Comparison of ENCODE assay signal across 16 cellular contexts in the genomic region with DNA sequence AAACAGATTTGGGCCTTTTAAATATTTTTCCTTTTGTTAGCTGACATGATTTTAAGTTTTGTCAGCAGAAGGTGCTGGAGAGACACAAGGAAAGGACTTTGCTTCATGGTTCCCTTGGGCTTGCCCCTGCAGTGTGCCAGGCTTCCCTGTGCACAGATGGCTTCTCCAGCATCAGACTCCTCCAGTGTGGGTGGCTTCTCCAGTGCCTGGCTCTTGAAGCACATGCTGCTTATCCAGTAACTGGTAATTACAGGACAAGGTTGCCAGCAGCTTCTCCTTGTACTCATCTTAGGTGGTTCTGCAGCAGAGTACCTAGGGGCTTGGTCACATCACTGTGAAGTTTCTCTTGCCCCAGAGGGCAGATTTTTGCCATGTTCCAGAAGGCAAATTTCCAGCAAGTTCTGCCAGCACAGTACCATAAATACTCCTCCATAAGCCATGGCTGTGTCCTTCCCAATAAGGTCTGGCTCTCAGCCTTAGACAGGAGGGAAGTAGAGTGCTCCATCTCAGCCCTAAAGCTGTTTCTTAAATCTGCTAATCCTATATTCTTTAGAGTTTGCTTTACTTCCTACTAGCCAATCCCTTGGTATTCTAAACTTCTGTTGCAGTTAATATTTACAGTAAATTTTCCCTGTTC.
DNase-seq lines count a peak whose midpoint lies in the region; ATAC-seq and TF ChIP-seq lines count a peak whose summit lies in the region.
"Had no signal": no experiment of that assay in that cellular context is flagged by ENCODE, and none has a peak within 500 bp of the region (broad histone marks: within the 10 kb centered on the region; RNA-seq: fewer than 3 reads in every experiment).

No MANE protein-coding gene starts in this region.

- no peak overlapping the region for H3K18ac ChIP-seq in H9 (ENCODE audit: insufficient read length, low read depth, low read length)

- H4K5ac ChIP-seq in H9 (ENCODE audit: insufficient read length, low read depth, low read length), result no peak overlapping the region

- H2BK5ac ChIP-seq in H9 (ENCODE audit: insufficient read length, low read length), result no peak overlapping the region

- no peak overlapping the region for H2BK20ac ChIP-seq in H9 (ENCODE audit: low read depth, low read length, poor library complexity, severe bottlenecking)

- H3K27me3 Mint-ChIP-seq in activated naive CD8-positive, alpha-beta T cell, result no peaks in the 10 kb centered on the region
- no peaks in the 10 kb centered on the region for H3K27me3 Mint-ChIP-seq in activated naive CD8-positive, alpha-beta T cell treated with anti-CD3 and anti-CD28 coated beads, Interleukin-2, amount 50 U/mL, for 24 hours
- H3K27me3 Mint-ChIP-seq in activated T-helper 1 cell treated with anti-CD3 and anti-CD28 coated beads, Interleukin-12 subunit alpha, Interleukin-12 subunit beta, Interleukin-2, Interleukin-4 antibody, amounts not matched to agents 30 ng/mL and 10 ng/mL and 1 ng/mL, durations not matched to agents 14 hours and 24 hours and 36 hours (ENCODE audit: insufficient read depth), result no peaks in the 10 kb centered on the region
- no peaks in the 10 kb centered on the region for H3K27me3 Mint-ChIP-seq in H9 (ENCODE audit: low read depth)

- H3K4me2 ChIP-seq in H9 (ENCODE audit: insufficient read depth, insufficient read length, low read length), result no peak overlapping the region

- no peak overlapping the region for H4K8ac ChIP-seq in H9 (replicated peaks; ENCODE audit: insufficient read length, low read depth, low read length)

- H3K27me3 ChIP-seq in H9 (ENCODE audit: insufficient read depth, low read length), result no peaks in the 10 kb centered on the region

- peak overlapping the region; percentile 77 for H3K27ac Mint-ChIP-seq in activated naive CD8-positive, alpha-beta T cell
- H3K27ac Mint-ChIP-seq in activated naive CD8-positive, alpha-beta T cell treated with anti-CD3 and anti-CD28 coated beads, Interleukin-2, amount 50 U/mL, for 24 hours, result no peak overlapping the region
- H3K27ac Mint-ChIP-seq in activated T-helper 1 cell treated with anti-CD3 and anti-CD28 coated beads, Interleukin-12 subunit alpha, Interleukin-12 subunit beta, Interleukin-2, Interleukin-4 antibody, amounts not matched to agents 30 ng/mL and 10 ng/mL and 1 ng/mL, durations not matched to agents 14 hours and 24 hours and 36 hours, result peak overlapping the region; percentile 22
- no peak overlapping the region for H3K27ac Mint-ChIP-seq in H9

- peaks cover 19% of the 10 kb centered on the region for H3K4me1 Mint-ChIP-seq in activated naive CD8-positive, alpha-beta T cell (ENCODE audit: low read depth)
- H3K4me1 Mint-ChIP-seq in activated naive CD8-positive, alpha-beta T cell treated with anti-CD3 and anti-CD28 coated beads, Interleukin-2, amount 50 U/mL, for 24 hours, result peaks cover 6% of the 10 kb centered on the region
- no peaks in the 10 kb centered on the region for H3K4me1 Mint-ChIP-seq in activated T-helper 1 cell treated with anti-CD3 and anti-CD28 coated beads, Interleukin-12 subunit alpha, Interleukin-12 subunit beta, Interleukin-2, Interleukin-4 antibody, amounts not matched to agents 30 ng/mL and 10 ng/mL and 1 ng/mL, durations not matched to agents 14 hours and 24 hours and 36 hours (ENCODE audit: low read depth)
- no peaks in the 10 kb centered on the region for H3K4me1 Mint-ChIP-seq in H9

- no peak for ATAC-seq in activated naive CD8-positive, alpha-beta T cell treated with anti-CD3 and anti-CD28 coated beads, Interleukin-2, amount 50 U/mL, for 24 hours
- ATAC-seq in HG03432 (IDR thresholded peaks at IDR 0.05; ENCODE audit: unreplicated experiment), result no peak
- ATAC-seq: HCT116 had no signal

- TF ChIP-seq CTCF in H9 (conservative IDR thresholded peaks at IDR 0.05), result no peak

- H2BK15ac ChIP-seq in H9 (ENCODE audit: low read depth, low read length), result no peak overlapping the region

- H3K56ac ChIP-seq in H9 (ENCODE audit: insufficient read length, low read depth, low read length), result no peak overlapping the region

- peaks cover 4% of the 10 kb centered on the region for H3K36me3 Mint-ChIP-seq in activated naive CD8-positive, alpha-beta T cell
- peaks cover 16% of the 10 kb centered on the region for H3K36me3 Mint-ChIP-seq in activated naive CD8-positive, alpha-beta T cell treated with anti-CD3 and anti-CD28 coated beads, Interleukin-2, amount 50 U/mL, for 24 hours (ENCODE audit: low read depth)
- H3K36me3 Mint-ChIP-seq in activated T-helper 1 cell treated with anti-CD3 and anti-CD28 coated beads, Interleukin-12 subunit alpha, Interleukin-12 subunit beta, Interleukin-2, Interleukin-4 antibody, amounts not matched to agents 30 ng/mL and 10 ng/mL and 1 ng/mL, durations not matched to agents 14 hours and 24 hours and 36 hours (ENCODE audit: low read depth), result peaks cover 19% of the 10 kb centered on the region
- H3K36me3 Mint-ChIP-seq in H9 (ENCODE audit: insufficient read depth in 1 of 3, low read depth in 3 of 3), result peaks cover 15 to 33% (median 32%) of the 10 kb centered on the region in 3 experiments

- no peaks in the 10 kb centered on the region for H3K79me2 ChIP-seq in H9 (ENCODE audit: insufficient read depth, low read length)

- H2BK12ac ChIP-seq in H9 (ENCODE audit: insufficient read length, low read depth, low read length), result no peak overlapping the region

- intact Hi-C loops in activated T-helper 1 cell treated with anti-CD3 and anti-CD28 coated beads, Interleukin-12 subunit alpha, Interleukin-12 subunit beta, Interleukin-2, Interleukin-4 antibody, amounts not matched to agents 30 ng/mL and 10 ng/mL and 1 ng/mL, durations not matched to agents 14 hours and 24 hours and 36 hours (cut with micrococcal nuclease), result no loop called here

- H3K4me3 Mint-ChIP-seq in activated naive CD8-positive, alpha-beta T cell, result no peak overlapping the region
- no peak overlapping the region for H3K4me3 Mint-ChIP-seq in activated naive CD8-positive, alpha-beta T cell treated with anti-CD3 and anti-CD28 coated beads, Interleukin-2, amount 50 U/mL, for 24 hours
- no peak overlapping the region for H3K4me3 Mint-ChIP-seq in activated T-helper 1 cell treated with anti-CD3 and anti-CD28 coated beads, Interleukin-12 subunit alpha, Interleukin-12 subunit beta, Interleukin-2, Interleukin-4 antibody, amounts not matched to agents 30 ng/mL and 10 ng/mL and 1 ng/mL, durations not matched to agents 14 hours and 24 hours and 36 hours
- H3K4me3 Mint-ChIP-seq in H9, result no peak overlapping the region

- H3K14ac ChIP-seq in H9 (ENCODE audit: insufficient read depth, low read length), result no peak overlapping the region

- H3K9me3 Mint-ChIP-seq in activated naive CD8-positive, alpha-beta T cell (ENCODE audit: low read depth), result no peaks in the 10 kb centered on the region
- H3K9me3 Mint-ChIP-seq in activated naive CD8-positive, alpha-beta T cell treated with anti-CD3 and anti-CD28 coated beads, Interleukin-2, amount 50 U/mL, for 24 hours, result no peaks in the 10 kb centered on the region
- no peaks in the 10 kb centered on the region for H3K9me3 Mint-ChIP-seq in activated T-helper 1 cell treated with anti-CD3 and anti-CD28 coated beads, Interleukin-12 subunit alpha, Interleukin-12 subunit beta, Interleukin-2, Interleukin-4 antibody, amounts not matched to agents 30 ng/mL and 10 ng/mL and 1 ng/mL, durations not matched to agents 14 hours and 24 hours and 36 hours
- H3K9me3 Mint-ChIP-seq in H9, result no peaks in the 10 kb centered on the region

- DNase-seq in activated naive CD8-positive, alpha-beta T cell treated with anti-CD3 and anti-CD28 coated beads, Interleukin-2, amount 50 U/mL, for 24 hours, result no peak
- DNase-seq in activated T-helper 1 cell treated with anti-CD3 and anti-CD28 coated beads, Interleukin-12 subunit alpha, Interleukin-12 subunit beta, Interleukin-2, Interleukin-4 antibody, amounts not matched to agents 30 ng/mL and 10 ng/mL and 1 ng/mL, durations not matched to agents 14 hours and 24 hours and 36 hours (ENCODE audit: low spot score), result no peak
- peak; percentile 40 for DNase-seq in inferior parietal cortex (ENCODE audit: extremely low spot score)
- peak in 7 of 49 donors; percentile 1 to 24 (median 4) for DNase-seq in substantia nigra (lab: John Stamatoyannopoulos, UW)
- DNase-seq in NCI-H748 (lab: John Stamatoyannopoulos, UW; ENCODE audit: unreplicated experiment), result no peak
- no peak for DNase-seq in H9
- DNase-seq: activated CD4-positive, alpha-beta T cell treated with anti-CD3 and anti-CD28 coated beads, Interleukin-2, amount 50 U/mL, for 1 hour; activated naive CD4-positive, alpha-beta T cell; EL; foreskin fibroblast; NCI-H1417 treated with DMSO at 0.1 percent for 48 hours; T-helper 1 cell had no signal

- no peak overlapping the region for H2AK5ac ChIP-seq in H9 (ENCODE audit: insufficient read length, low read length)

- no peak overlapping the region for H4K91ac ChIP-seq in H9 (ENCODE audit: insufficient read length, low read depth, low read length)

- H3K23me2 ChIP-seq in H9 (ENCODE audit: insufficient read length, low read depth, low read length, poor library complexity, severe bottlenecking), result no peaks in the 10 kb centered on the region

- no peak overlapping the region for H3K4ac ChIP-seq in H9 (ENCODE audit: low read depth, low read length)

- no peaks in the 10 kb centered on the region for H3K9me3 ChIP-seq in H9 (ENCODE audit: control insufficient read depth, low read depth, low read length)

- H3K9ac ChIP-seq in H9 (ENCODE audit: extremely low read depth, insufficient read length, low read length), result no peak overlapping the region

- no peaks in the 10 kb centered on the region for H3K4me1 ChIP-seq in H9 (ENCODE audit: insufficient read depth, low read length)

- H3K79me1 ChIP-seq in H9 (ENCODE audit: insufficient read depth, low read depth, low read length, poor library complexity, severe bottlenecking), result no peaks in the 10 kb centered on the region

- no peak overlapping the region for H2BK120ac ChIP-seq in H9 (ENCODE audit: low read depth, low read length, poor library complexity, severe bottlenecking)

- peak overlapping the region; percentile 35 for H3K27ac ChIP-seq in substantia nigra (ENCODE audit: low read depth, low read length, poor library complexity, severe bottlenecking)
- no peak overlapping the region for H3K27ac ChIP-seq in H9 (ENCODE audit: insufficient read length, low read depth, low read length)
- H3K27ac ChIP-seq: coronary artery had no signal

- H3T11ph ChIP-seq in H9 (ENCODE audit: low read length), result no peak overlapping the region

- no peak overlapping the region for H2AFZ ChIP-seq in H9 (ENCODE audit: low read length)

- H3K23ac ChIP-seq in H9 (ENCODE audit: insufficient read length, low read depth, low read length), result no peak overlapping the region

- H4K20me1 ChIP-seq in H9 (ENCODE audit: control insufficient read depth, insufficient read depth, insufficient read length), result no peaks in the 10 kb centered on the region

Comparison
In these comparisons a context has a peak if more than half of its experiments do, and no peak if none do; other contexts are left out.
1. H3K27ac Mint-ChIP-seq: peak in activated naive CD8-positive, alpha-beta T cell (single experiment) and activated T-helper 1 cell treated with anti-CD3 and anti-CD28 coated beads, Interleukin-12 subunit alpha, Interleukin-12 subunit beta, Interleukin-2, Interleukin-4 antibody, amounts not matched to agents 30 ng/mL and 10 ng/mL and 1 ng/mL, durations not matched to agents 14 hours and 24 hours and 36 hours (single experiment); none in activated naive CD8-positive, alpha-beta T cell treated with anti-CD3 and anti-CD28 coated beads, Interleukin-2, amount 50 U/mL, for 24 hours (single experiment) and H9 (0 of 3).